In the genomic region with DNA sequence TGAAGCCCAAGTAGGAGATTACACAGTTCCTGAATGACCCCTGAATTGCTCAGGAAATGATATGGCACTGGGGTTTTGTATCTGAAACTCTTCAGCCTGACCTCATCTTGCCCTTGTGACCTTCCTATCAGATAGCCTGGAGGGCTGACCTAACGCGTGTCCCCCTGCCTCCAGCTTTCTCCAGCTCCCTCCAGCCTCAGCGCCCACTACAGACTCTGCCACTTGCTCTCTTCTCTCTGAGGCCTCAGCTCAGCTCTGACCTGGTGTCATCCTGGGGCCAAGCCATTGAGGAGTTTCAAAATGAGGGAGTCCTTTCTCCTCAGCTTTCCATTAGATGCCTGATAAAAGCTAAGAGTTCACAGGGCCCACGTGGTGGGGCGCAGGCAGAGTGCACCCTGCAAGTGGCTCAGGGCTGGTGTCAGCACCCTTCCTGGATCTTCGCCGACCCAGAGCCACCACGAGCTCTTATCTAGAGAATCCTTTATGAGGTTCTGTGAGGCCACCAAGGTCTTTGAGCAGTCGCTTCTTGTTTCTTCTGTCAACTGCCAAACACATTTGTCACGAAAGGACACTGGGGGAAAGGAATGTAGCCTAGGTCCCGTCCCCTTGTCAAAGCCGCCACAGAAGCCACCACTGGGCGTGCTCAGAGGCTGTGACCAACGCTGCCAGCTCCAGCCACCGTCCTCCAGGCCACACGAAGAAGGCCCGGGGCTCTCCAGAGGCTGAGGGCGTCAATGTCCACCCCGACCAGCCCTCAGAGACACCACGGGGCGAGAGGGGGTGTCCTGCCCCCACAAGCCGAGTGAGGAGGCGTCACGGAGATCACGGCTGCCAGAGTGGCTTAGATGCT, we compare ENCODE assay signal across 14 cellular contexts.
DNase-seq lines count a peak whose midpoint lies in the region; ATAC-seq, FAIRE-seq and TF ChIP-seq lines count a peak whose summit lies in the region.
"Had no signal": no experiment of that assay in that cellular context is flagged by ENCODE, and none has a peak within 500 bp of the region (broad histone marks: within the 10 kb centered on the region; RNA-seq: fewer than 3 reads in every experiment).

No MANE protein-coding gene starts in this region.

- H3K4me3 Mint-ChIP-seq in activated naive CD8-positive, alpha-beta T cell treated with anti-CD3 and anti-CD28 coated beads for 36 hours, result no peak overlapping the region

- no peak for FAIRE-seq in GM12892 (lab: Jason Lieb, UNC)
- FAIRE-seq: GM18507 had no signal

- H3K27ac Mint-ChIP-seq in activated naive CD8-positive, alpha-beta T cell treated with anti-CD3 and anti-CD28 coated beads for 36 hours, result no peak overlapping the region

- DNase-seq in AG20443 (ENCODE audit: low spot score) (peak; percentile 3), GM12892 (ENCODE audit: insufficient read length) (peak; percentile 8), left lobe of liver (ENCODE audit: low spot score) (peak; percentile 24), retina (peak; percentile 1), NCI-H2196 (lab: John Stamatoyannopoulos, UW; ENCODE audit: unreplicated experiment) (no peak)
- no peak for DNase-seq in activated naive CD8-positive, alpha-beta T cell treated with anti-CD3 and anti-CD28 coated beads for 36 hours
- no peak for DNase-seq in NK-92 treated with Interleukin-12 subunit alpha and Interleukin-12 subunit beta, amount 100 ng/mL, for 24 hours (lab: John Stamatoyannopoulos, UW)
- DNase-seq: Kasumi-1, NCI-H1417, NCI-H1930, NCI-H2171 treated with DMSO at 0.1 percent for 48 hours, NCI-H510A treated with DMSO at 0.1 percent for 48 hours, SIG-M5 had no signal

- no peak for ATAC-seq in left lobe of liver

- no peaks in the 10 kb centered on the region for H3K9me3 Mint-ChIP-seq in activated naive CD8-positive, alpha-beta T cell treated with anti-CD3 and anti-CD28 coated beads for 36 hours

- TF ChIP-seq POLR2A in GM12892 (IDR thresholded peaks at IDR 0.05; ENCODE audit: low read depth, low read length), result no peak

- H3K27me3 Mint-ChIP-seq in activated naive CD8-positive, alpha-beta T cell treated with anti-CD3 and anti-CD28 coated beads for 36 hours, result peaks cover 4% of the 10 kb centered on the region

- H3K4me1 Mint-ChIP-seq in activated naive CD8-positive, alpha-beta T cell treated with anti-CD3 and anti-CD28 coated beads for 36 hours, result no peaks in the 10 kb centered on the region

- H3K36me3 Mint-ChIP-seq in activated naive CD8-positive, alpha-beta T cell treated with anti-CD3 and anti-CD28 coated beads for 36 hours, result no peaks in the 10 kb centered on the region

Comparison
In these comparisons a context has a peak if more than half of its experiments do, and no peak if none do; other contexts are left out.
1. DNase-seq: peak in AG20443 (single experiment), GM12892 (single experiment), left lobe of liver (single experiment) and retina (single experiment); none in activated naive CD8-positive, alpha-beta T cell treated with anti-CD3 and anti-CD28 coated beads for 36 hours (single experiment), NK-92 treated with Interleukin-12 subunit alpha and Interleukin-12 subunit beta, amount 100 ng/mL, for 24 hours (single experiment) and NCI-H2196 (single experiment).